In the genomic region with DNA sequence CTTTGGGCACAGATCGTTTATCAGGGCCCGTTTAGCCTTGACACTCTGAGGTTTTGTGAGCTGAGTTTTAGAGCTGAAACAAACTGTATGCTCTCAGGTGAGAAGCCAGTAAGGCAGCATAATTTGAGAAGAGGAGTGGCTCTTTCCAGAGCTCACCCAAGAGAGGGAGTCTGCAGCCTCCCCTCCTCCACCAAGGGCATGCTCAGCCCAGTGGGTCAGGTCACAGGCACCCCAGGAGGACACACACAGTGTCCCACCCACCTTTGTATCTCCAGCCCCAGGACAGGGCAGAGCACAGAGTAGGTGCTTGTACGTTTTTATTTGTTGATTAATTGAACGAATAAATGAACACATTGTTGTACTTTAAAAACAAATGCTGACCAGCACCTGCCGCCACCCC, we compare ENCODE assay signal across 28 cellular contexts. TPM values are rescaled to one million over a fixed set of nuclear protein-coding genes. Genes with fewer than 3 reads are reported as not detected.
DNase-seq lines count a peak whose midpoint lies in the region; ATAC-seq, FAIRE-seq and TF ChIP-seq lines count a peak whose summit lies in the region.
"Had no signal": no experiment of that assay in that cellular context is flagged by ENCODE, and none has a peak within 500 bp of the region (broad histone marks: within the 10 kb centered on the region; RNA-seq: fewer than 3 reads in every experiment).

No MANE protein-coding gene starts in this region.

- no peaks in the 10 kb centered on the region for H3K79me2 ChIP-seq in HepG2 (ENCODE audit: insufficient read depth, low read length)

- H3K27ac ChIP-seq in HepG2 (ENCODE audit: extremely low read length, insufficient read depth, low read length), result no peak overlapping the region
- H3K27ac ChIP-seq: A549; BLaER1 treated with 17β-estradiol and CSF1 and Interleukin-3, amounts not matched to agents 10 nM and 100 nM; RWPE1 had no signal

- H3K4me1 Mint-ChIP-seq in Caco-2 (ENCODE audit: low read depth, unreplicated experiment), result peaks cover 60% of the 10 kb centered on the region

- H3K4me3 Mint-ChIP-seq in Caco-2 (ENCODE audit: unreplicated experiment), result no peak overlapping the region
- H3K4me3 Mint-ChIP-seq: CD4-positive, alpha-beta T cell; T-cell had no signal

- H2AFZ ChIP-seq in HepG2 (ENCODE audit: low read length), result no peak overlapping the region

- DNase-seq in Caco-2, result no peak
- peak; percentile 49 for DNase-seq in DMS79 treated with DMSO at 0.1 percent for 48 hours (lab: John Stamatoyannopoulos, UW)
- DNase-seq in HepG2 (ENCODE audit: low spot score), result no peak
- no peak for DNase-seq in NCI-H1048 (lab: John Stamatoyannopoulos, UW)
- DNase-seq: AML-193; CD4-positive, alpha-beta T cell; DMS53; EL; GDM1; H7; Kasumi-1; NCI-H1105; NCI-H1436 treated with DMSO at 0.1 percent for 48 hours; NCI-H187 treated with DMSO at 0.1 percent for 48 hours; NCI-H446 treated with DMSO at 0.1 percent for 48 hours; NCI-H526 treated with DMSO at 0.1 percent for 48 hours; SHP77; T-cell had no signal

- no peaks in the 10 kb centered on the region for H3K27me3 Mint-ChIP-seq in Caco-2 (ENCODE audit: insufficient read depth, unreplicated experiment)
- H3K27me3 Mint-ChIP-seq: CD4-positive, alpha-beta T cell; T-cell had no signal

- no peaks in the 10 kb centered on the region for H3K36me3 Mint-ChIP-seq in Caco-2 (ENCODE audit: insufficient read depth, unreplicated experiment)

- no peak for TF ChIP-seq CTCF in Caco-2 (IDR thresholded peaks at IDR 0.05; ENCODE audit: insufficient read depth in 1 of 2, low read depth in 1 of 2, low read length in 1 of 2, severe bottlenecking in 1 of 2, unreplicated experiment in 1 of 2)
- TF ChIP-seq CTCF in HepG2 (CRISPR knock-in tag; IDR thresholded peaks at IDR 0.05), result no peak

- BruUV-seq in Caco-2 (replicated peaks; lab: Mats Ljungman, UMichigan), result no TSS peak
- no TSS peak for BruUV-seq in HepG2 (replicated peaks; lab: Mats Ljungman, UMichigan)

- no peak overlapping the region for H3K4me3 ChIP-seq in Caco-2 (ENCODE audit: low read depth, low read length)
- H3K4me3 ChIP-seq in HepG2 (replicated peaks in 1 of 3; ENCODE audit: insufficient read depth in 1 of 3, low read depth in 2 of 3, low read length in 3 of 3), result no peak overlapping the region
- H3K4me3 ChIP-seq: A549; BLaER1 treated with 17β-estradiol and CSF1 and Interleukin-3, amounts not matched to agents 10 nM and 100 nM; K562 had no signal

- no peak for TF ChIP-seq POLR2A in HepG2 (IDR thresholded peaks at IDR 0.05; ENCODE audit: insufficient read depth in 1 of 2, low read depth in 2 of 2, low read length in 2 of 2)

- H3K4me2 ChIP-seq in HepG2 (ENCODE audit: low read depth, low read length), result no peak overlapping the region; the same call in 1 of the 2 replicates
- H3K4me2 ChIP-seq: A549; BLaER1 treated with 17β-estradiol and CSF1 and Interleukin-3, amounts not matched to agents 10 nM and 100 nM had no signal

- no peak for ATAC-seq in HepG2
- no peak for ATAC-seq in GM21786 (IDR thresholded peaks at IDR 0.05; ENCODE audit: unreplicated experiment)
- ATAC-seq: A549, K562, T-cell had no signal

- POLR2A ChIA-PET in Caco-2 (lab: Charles Lee), result interaction anchor here (0.8 kb wide), 1 partner anchor 27 kb away, joined by 3 read pairs; a partner anchor contains a TSS
- POLR2A ChIA-PET in HepG2 (lab: Yijun Ruan, JAX), result interaction anchor here (1.1 to 2.8 kb wide), 4 partner anchors 10 to 27 kb away, joined by 3 to 18 read pairs (median 8); a partner anchor contains a TSS

- H3K9ac ChIP-seq in HepG2 (ENCODE audit: insufficient read depth, low read depth, low read length), result no peak overlapping the region
- H3K9ac ChIP-seq: BLaER1 treated with 17β-estradiol and CSF1 and Interleukin-3, amounts not matched to agents 10 nM and 100 nM had no signal

- H3K36me3 ChIP-seq in Caco-2 (ENCODE audit: control insufficient read depth, insufficient read depth, low read length) (no peaks in the 10 kb centered on the region), HepG2 (replicated peaks in 1 of 2; ENCODE audit: control insufficient read depth in 1 of 2, insufficient read depth in 2 of 2, low read length in 2 of 2) (peaks cover 0 to 2% of the 10 kb centered on the region in 2 experiments; a peak in 1 of 5 replicates)
- H3K36me3 ChIP-seq: BLaER1 treated with 17β-estradiol and CSF1 and Interleukin-3, amounts not matched to agents 10 nM and 100 nM had no signal

- no peaks in the 10 kb centered on the region for H3K27me3 ChIP-seq in Caco-2 (replicated peaks; ENCODE audit: control insufficient read depth, insufficient read depth, low read length)
- no peaks in the 10 kb centered on the region for H3K27me3 ChIP-seq in HepG2 (ENCODE audit: control insufficient read depth in 1 of 2, insufficient read depth in 2 of 2, low read length in 2 of 2)
- H3K27me3 ChIP-seq: BLaER1 treated with 17β-estradiol and CSF1 and Interleukin-3, amounts not matched to agents 10 nM and 100 nM had no signal

- no peak for TF ChIP-seq RAD21 in HepG2 (CRISPR knock-in tag; IDR thresholded peaks at IDR 0.05)

- 46% methylated on average over 5 of the region's 5 CpGs for WGBS in HepG2 (ENCODE audit: low lambda C conversion rate)

- in situ Hi-C loops in HepG2 (cut with HindIII; ENCODE audit: extremely low pct_ligation_motif_present, low pct_unique_long_range_greater_than_20kb), result loop anchor here (25.0 kb wide), 1 partner anchor 708 kb away; no protein-coding TSS in a partner anchor

- CTCF ChIA-PET in Caco-2 (lab: Charles Lee), result no interaction called here
- CTCF ChIA-PET in HepG2 (lab: Yijun Ruan, JAX; ENCODE audit: low intra/inter-chr PET ratio, low total read pairs), result no interaction called here

- H3K4me1 ChIP-seq in Caco-2, result peaks cover 79% of the 10 kb centered on the region
- H3K4me1 ChIP-seq in HepG2 (ENCODE audit: insufficient read depth, low read length), result peaks cover 71% of the 10 kb centered on the region

- TF ChIP-seq EP300 in HepG2 (IDR thresholded peaks at IDR 0.05; ENCODE audit: low read depth in 2 of 2, low read length in 2 of 2) (no peak), HepG2 (CRISPR knock-in tag; IDR thresholded peaks at IDR 0.05; ENCODE audit: borderline replicate concordance) (no peak)

- H3K27ac Mint-ChIP-seq in Caco-2 (ENCODE audit: unreplicated experiment), result peak overlapping the region; percentile 64
- H3K27ac Mint-ChIP-seq: CD4-positive, alpha-beta T cell; T-cell had no signal

- H4K20me1 ChIP-seq in HepG2 (ENCODE audit: insufficient read depth, low read length), result no peaks in the 10 kb centered on the region
- H4K20me1 ChIP-seq: BLaER1 treated with 17β-estradiol and CSF1 and Interleukin-3, amounts not matched to agents 10 nM and 100 nM had no signal

- intact Hi-C loops in Caco-2 (cut with micrococcal nuclease; ENCODE audit: unreplicated experiment), result no loop called here
- intact Hi-C loops in HepG2 (cut with micrococcal nuclease; ENCODE audit: unreplicated experiment), result no loop called here

- FAIRE-seq in HepG2 (lab: Jason Lieb, UNC), result no peak
- FAIRE-seq: A549, GM12892, GM19239, K562 had no signal

- H3K9me3 Mint-ChIP-seq in Caco-2 (ENCODE audit: unreplicated experiment), result no peaks in the 10 kb centered on the region
- H3K9me3 Mint-ChIP-seq: CD4-positive, alpha-beta T cell; T-cell had no signal

- no peaks in the 10 kb centered on the region for H3K9me3 ChIP-seq in Caco-2
- H3K9me3 ChIP-seq in HepG2 (ENCODE audit: low read length), result no peaks in the 10 kb centered on the region
- H3K9me3 ChIP-seq: A549; BLaER1 treated with 17β-estradiol and CSF1 and Interleukin-3, amounts not matched to agents 10 nM and 100 nM had no signal

RNA-seq across cellular contexts. Expression of a gene that starts 3.4 kb away (rescaled TPM):
- 0.49 and 0.61 TPM in 2 replicates for total RNA-seq in Caco-2 (2022)
- total RNA-seq in HepG2 (2016; rRNA removed; fragmentation: Illumina TruSeq; extraction: Trizol), result not detected in 2 replicates
- not detected in 2 replicates for total RNA-seq in HepG2 (2016; cell fraction: cytosol; rRNA removed; fragmentation: Illumina TruSeq; extraction: Trizol; ENCODE audit: low read depth)
- 0.21 and 0.28 TPM in 2 replicates for total RNA-seq in HepG2 (2016; cell fraction: insoluble cytoplasmic fraction; rRNA removed; fragmentation: Illumina TruSeq; extraction: Trizol)
- not detected in 2 replicates for total RNA-seq in HepG2 (2016; cell fraction: membrane; rRNA removed; fragmentation: Illumina TruSeq; extraction: Trizol)
- not detected in 2 replicates for total RNA-seq in HepG2 (2016; cell fraction: nucleus; rRNA removed; fragmentation: Illumina TruSeq; extraction: Trizol)
- 0.14 and 0.55 TPM in 2 replicates for polyA plus RNA-seq in HepG2 (2011; rRNA removed)
- 0.14 and 0.51 TPM in 2 replicates for polyA plus RNA-seq in HepG2 (2011; cell fraction: cytosol; rRNA removed)
- polyA plus RNA-seq in HepG2 (2011; cell fraction: nucleus; rRNA removed), result 0.16 TPM in 1 of 2 replicates, not detected in the other
- 0.25 TPM in 1 of 2 replicates, not detected in the other for polyA plus RNA-seq in HepG2 (2012)
- not detected in 2 replicates for polyA plus RNA-seq in HepG2 (2016; cell fraction: cytosol; fragmentation: Illumina TruSeq; extraction: Trizol; ENCODE audit: low read depth)
- not detected in 2 replicates for polyA plus RNA-seq in HepG2 (2016; cell fraction: insoluble cytoplasmic fraction; fragmentation: Illumina TruSeq; extraction: Trizol; ENCODE audit: low read depth)
- not detected in 2 replicates for polyA plus RNA-seq in HepG2 (2016; cell fraction: membrane; fragmentation: Illumina TruSeq; extraction: Trizol; ENCODE audit: low read depth)
- polyA plus RNA-seq in HepG2 (2016; cell fraction: nucleus; fragmentation: Illumina TruSeq; extraction: Trizol; ENCODE audit: insufficient read depth, low read depth), result not detected in 2 replicates
- 0.72 TPM in 1 of 2 replicates, not detected in the other for polyA minus RNA-seq in HepG2 (2011; rRNA and poly(A)+ RNA removed; ENCODE audit: low replicate concordance)
- polyA minus RNA-seq in HepG2 (2011; cell fraction: cytosol; rRNA and poly(A)+ RNA removed), result not detected in 2 replicates
- not detected in 2 replicates for polyA minus RNA-seq in HepG2 (2011; cell fraction: nucleus; rRNA and poly(A)+ RNA removed)
- total RNA-seq: CD4-positive, alpha-beta T cell; H7; HT-29; K562; M059J; SK-MEL-5; T-cell had no signal
- polyA plus RNA-seq: A549, K562 had no signal

RNA-seq across cellular contexts. Expression of a gene that starts 6.6 kb away (rescaled TPM):
- total RNA-seq in Caco-2 (2022) (4.5 and 5.5 TPM in 2 replicates), HepG2 (2016; rRNA removed; fragmentation: Illumina TruSeq; extraction: Trizol) (0.87 and 2.4 TPM in 2 replicates)
- 0.26 and 0.30 TPM in 2 replicates for total RNA-seq in HepG2 (2016; cell fraction: cytosol; rRNA removed; fragmentation: Illumina TruSeq; extraction: Trizol; ENCODE audit: low read depth)
- 1.1 and 2.3 TPM in 2 replicates for total RNA-seq in HepG2 (2016; cell fraction: insoluble cytoplasmic fraction; rRNA removed; fragmentation: Illumina TruSeq; extraction: Trizol)
- 0.55 and 0.80 TPM in 2 replicates for total RNA-seq in HepG2 (2016; cell fraction: membrane; rRNA removed; fragmentation: Illumina TruSeq; extraction: Trizol)
- 3.5 and 4.1 TPM in 2 replicates for total RNA-seq in HepG2 (2016; cell fraction: nucleus; rRNA removed; fragmentation: Illumina TruSeq; extraction: Trizol)
- 2.5 TPM in 2 replicates for polyA plus RNA-seq in HepG2 (2011; rRNA removed)
- 1.00 and 1.4 TPM in 2 replicates for polyA plus RNA-seq in HepG2 (2011; cell fraction: cytosol; rRNA removed)
- polyA plus RNA-seq in HepG2 (2011; cell fraction: nucleus; rRNA removed), result 15.4 and 20.4 TPM in 2 replicates
- polyA plus RNA-seq in HepG2 (2012), result 2.4 and 2.5 TPM in 2 replicates
- 0.23 and 0.29 TPM in 2 replicates for polyA plus RNA-seq in HepG2 (2016; cell fraction: cytosol; fragmentation: Illumina TruSeq; extraction: Trizol; ENCODE audit: low read depth)
- 0.71 and 0.86 TPM in 2 replicates for polyA plus RNA-seq in HepG2 (2016; cell fraction: insoluble cytoplasmic fraction; fragmentation: Illumina TruSeq; extraction: Trizol; ENCODE audit: low read depth)
- 0.43 and 0.89 TPM in 2 replicates for polyA plus RNA-seq in HepG2 (2016; cell fraction: membrane; fragmentation: Illumina TruSeq; extraction: Trizol; ENCODE audit: low read depth)
- polyA plus RNA-seq in HepG2 (2016; cell fraction: nucleus; fragmentation: Illumina TruSeq; extraction: Trizol; ENCODE audit: insufficient read depth, low read depth), result 9.8 and 11.9 TPM in 2 replicates
- 1.6 TPM in 1 of 2 replicates, not detected in the other for polyA minus RNA-seq in HepG2 (2011; rRNA and poly(A)+ RNA removed; ENCODE audit: low replicate concordance)
- polyA minus RNA-seq in HepG2 (2011; cell fraction: cytosol; rRNA and poly(A)+ RNA removed), result 0.35 TPM in 1 of 2 replicates, not detected in the other
- 2.5 and 4.4 TPM in 2 replicates for polyA minus RNA-seq in HepG2 (2011; cell fraction: nucleus; rRNA and poly(A)+ RNA removed)

RNA-seq across cellular contexts. Expression of a gene that starts 7.3 kb away (rescaled TPM):
- 2.5 and 4.8 TPM in 2 replicates for total RNA-seq in Caco-2 (2022)
- total RNA-seq in HepG2 (2016; rRNA removed; fragmentation: Illumina TruSeq; extraction: Trizol), result 0.09 and 0.35 TPM in 2 replicates
- total RNA-seq in HepG2 (2016; cell fraction: cytosol; rRNA removed; fragmentation: Illumina TruSeq; extraction: Trizol; ENCODE audit: low read depth), result not detected in 2 replicates
- total RNA-seq in HepG2 (2016; cell fraction: insoluble cytoplasmic fraction; rRNA removed; fragmentation: Illumina TruSeq; extraction: Trizol), result 0.09 and 0.33 TPM in 2 replicates
- total RNA-seq in HepG2 (2016; cell fraction: membrane; rRNA removed; fragmentation: Illumina TruSeq; extraction: Trizol), result not detected in 2 replicates
- not detected in 2 replicates for total RNA-seq in HepG2 (2016; cell fraction: nucleus; rRNA removed; fragmentation: Illumina TruSeq; extraction: Trizol)
- not detected in 2 replicates for polyA plus RNA-seq in HepG2 (2011; rRNA removed)
- polyA plus RNA-seq in HepG2 (2011; cell fraction: cytosol; rRNA removed), result 0.08 and 0.10 TPM in 2 replicates
- not detected in 2 replicates for polyA plus RNA-seq in HepG2 (2011; cell fraction: nucleus; rRNA removed)
- polyA plus RNA-seq in HepG2 (2012), result 0.28 and 0.79 TPM in 2 replicates
- polyA plus RNA-seq in HepG2 (2016; cell fraction: cytosol; fragmentation: Illumina TruSeq; extraction: Trizol; ENCODE audit: low read depth), result not detected in 2 replicates
- polyA plus RNA-seq in HepG2 (2016; cell fraction: insoluble cytoplasmic fraction; fragmentation: Illumina TruSeq; extraction: Trizol; ENCODE audit: low read depth), result 0.44 TPM in 1 of 2 replicates, not detected in the other
- polyA plus RNA-seq in HepG2 (2016; cell fraction: membrane; fragmentation: Illumina TruSeq; extraction: Trizol; ENCODE audit: low read depth), result not detected in 2 replicates
- not detected in 2 replicates for polyA plus RNA-seq in HepG2 (2016; cell fraction: nucleus; fragmentation: Illumina TruSeq; extraction: Trizol; ENCODE audit: insufficient read depth, low read depth)
- not detected in 2 replicates for polyA minus RNA-seq in HepG2 (2011; rRNA and poly(A)+ RNA removed; ENCODE audit: low replicate concordance)
- polyA minus RNA-seq in HepG2 (2011; cell fraction: cytosol; rRNA and poly(A)+ RNA removed), result not detected in 2 replicates
- 0.64 TPM in 1 of 2 replicates, not detected in the other for polyA minus RNA-seq in HepG2 (2011; cell fraction: nucleus; rRNA and poly(A)+ RNA removed)
- total RNA-seq: CD4-positive, alpha-beta T cell; HT-29; K562; M059J; SK-MEL-5; T-cell had no signal
- polyA plus RNA-seq: A549 had no signal

RNA-seq across cellular contexts. Expression of a gene that starts 26.5 kb away (rescaled TPM):
- 35.5 and 38.0 TPM in 2 replicates for total RNA-seq in Caco-2 (2022)
- total RNA-seq in HepG2 (2016; rRNA removed; fragmentation: Illumina TruSeq; extraction: Trizol), result 49.0 and 60.4 TPM in 2 replicates
- 27.4 and 28.2 TPM in 2 replicates for total RNA-seq in HepG2 (2016; cell fraction: cytosol; rRNA removed; fragmentation: Illumina TruSeq; extraction: Trizol; ENCODE audit: low read depth)
- 49.5 and 55.0 TPM in 2 replicates for total RNA-seq in HepG2 (2016; cell fraction: insoluble cytoplasmic fraction; rRNA removed; fragmentation: Illumina TruSeq; extraction: Trizol)
- total RNA-seq in HepG2 (2016; cell fraction: membrane; rRNA removed; fragmentation: Illumina TruSeq; extraction: Trizol), result 39.5 and 41.0 TPM in 2 replicates
- 50.8 and 56.3 TPM in 2 replicates for total RNA-seq in HepG2 (2016; cell fraction: nucleus; rRNA removed; fragmentation: Illumina TruSeq; extraction: Trizol)
- polyA plus RNA-seq in HepG2 (2011; rRNA removed), result 14.0 and 18.4 TPM in 2 replicates
- polyA plus RNA-seq in HepG2 (2011; cell fraction: cytosol; rRNA removed), result 8.9 and 11.4 TPM in 2 replicates
- 21.1 TPM in 2 replicates for polyA plus RNA-seq in HepG2 (2011; cell fraction: nucleus; rRNA removed)
- 29.6 and 43.1 TPM in 2 replicates for polyA plus RNA-seq in HepG2 (2012)
- polyA plus RNA-seq in HepG2 (2016; cell fraction: cytosol; fragmentation: Illumina TruSeq; extraction: Trizol; ENCODE audit: low read depth), result 32.3 and 41.1 TPM in 2 replicates
- 75.4 and 76.2 TPM in 2 replicates for polyA plus RNA-seq in HepG2 (2016; cell fraction: insoluble cytoplasmic fraction; fragmentation: Illumina TruSeq; extraction: Trizol; ENCODE audit: low read depth)
- polyA plus RNA-seq in HepG2 (2016; cell fraction: membrane; fragmentation: Illumina TruSeq; extraction: Trizol; ENCODE audit: low read depth), result 40.8 and 42.5 TPM in 2 replicates
- polyA plus RNA-seq in HepG2 (2016; cell fraction: nucleus; fragmentation: Illumina TruSeq; extraction: Trizol; ENCODE audit: insufficient read depth, low read depth), result 45.0 and 50.9 TPM in 2 replicates
- 5.5 and 10.5 TPM in 2 replicates for polyA minus RNA-seq in HepG2 (2011; rRNA and poly(A)+ RNA removed; ENCODE audit: low replicate concordance)
- 4.2 and 5.0 TPM in 2 replicates for polyA minus RNA-seq in HepG2 (2011; cell fraction: cytosol; rRNA and poly(A)+ RNA removed)
- 52.7 and 65.8 TPM in 2 replicates for polyA minus RNA-seq in HepG2 (2011; cell fraction: nucleus; rRNA and poly(A)+ RNA removed)

RNA-seq across cellular contexts. Expression of a gene that starts 27.1 kb away (rescaled TPM):
- total RNA-seq in Caco-2 (2022) (25.7 and 27.7 TPM in 2 replicates), HepG2 (2016; rRNA removed; fragmentation: Illumina TruSeq; extraction: Trizol) (22.9 and 52.0 TPM in 2 replicates)
- 3.6 and 4.8 TPM in 2 replicates for total RNA-seq in HepG2 (2016; cell fraction: cytosol; rRNA removed; fragmentation: Illumina TruSeq; extraction: Trizol; ENCODE audit: low read depth)
- 22.0 and 49.9 TPM in 2 replicates for total RNA-seq in HepG2 (2016; cell fraction: insoluble cytoplasmic fraction; rRNA removed; fragmentation: Illumina TruSeq; extraction: Trizol)
- total RNA-seq in HepG2 (2016; cell fraction: membrane; rRNA removed; fragmentation: Illumina TruSeq; extraction: Trizol), result 18.4 and 21.5 TPM in 2 replicates
- total RNA-seq in HepG2 (2016; cell fraction: nucleus; rRNA removed; fragmentation: Illumina TruSeq; extraction: Trizol), result 33.7 and 34.3 TPM in 2 replicates
- 14.8 and 16.0 TPM in 2 replicates for polyA plus RNA-seq in HepG2 (2011; rRNA removed)
- polyA plus RNA-seq in HepG2 (2011; cell fraction: cytosol; rRNA removed), result 9.2 and 9.9 TPM in 2 replicates
- 19.0 and 21.1 TPM in 2 replicates for polyA plus RNA-seq in HepG2 (2011; cell fraction: nucleus; rRNA removed)
- polyA plus RNA-seq in HepG2 (2012), result 18.5 and 18.9 TPM in 2 replicates
- 2.2 and 3.1 TPM in 2 replicates for polyA plus RNA-seq in HepG2 (2016; cell fraction: cytosol; fragmentation: Illumina TruSeq; extraction: Trizol; ENCODE audit: low read depth)
- 61.2 and 64.1 TPM in 2 replicates for polyA plus RNA-seq in HepG2 (2016; cell fraction: insoluble cytoplasmic fraction; fragmentation: Illumina TruSeq; extraction: Trizol; ENCODE audit: low read depth)
- 9.3 and 11.6 TPM in 2 replicates for polyA plus RNA-seq in HepG2 (2016; cell fraction: membrane; fragmentation: Illumina TruSeq; extraction: Trizol; ENCODE audit: low read depth)
- polyA plus RNA-seq in HepG2 (2016; cell fraction: nucleus; fragmentation: Illumina TruSeq; extraction: Trizol; ENCODE audit: insufficient read depth, low read depth), result 65.3 and 68.8 TPM in 2 replicates
- polyA minus RNA-seq in HepG2 (2011; rRNA and poly(A)+ RNA removed; ENCODE audit: low replicate concordance), result 53.8 and 56.2 TPM in 2 replicates
- polyA minus RNA-seq in HepG2 (2011; cell fraction: cytosol; rRNA and poly(A)+ RNA removed), result 15.1 and 18.1 TPM in 2 replicates
- polyA minus RNA-seq in HepG2 (2011; cell fraction: nucleus; rRNA and poly(A)+ RNA removed), result 22.9 and 23.2 TPM in 2 replicates
